ENCODE assay signal across 11 cellular contexts in the genomic region with DNA sequence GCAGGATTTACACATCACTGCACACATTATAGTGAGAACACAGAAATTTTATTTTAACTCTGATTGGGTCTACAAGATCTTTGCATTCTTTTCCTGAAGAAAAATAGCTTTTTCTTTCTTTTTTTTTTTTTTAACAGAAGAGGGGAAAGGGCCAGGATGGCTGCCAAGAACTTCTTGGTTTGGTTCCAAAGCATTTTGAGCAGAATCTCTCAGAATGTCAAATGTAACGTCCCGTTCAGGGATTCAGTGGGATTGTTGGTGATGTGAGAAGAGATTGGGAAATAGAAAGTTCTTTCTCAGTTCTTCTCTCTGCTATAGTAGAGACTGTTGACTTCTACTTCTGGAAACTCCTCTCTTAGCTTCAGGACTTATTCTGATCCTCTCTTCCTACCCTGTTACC.
DNase-seq lines count a peak whose midpoint lies in the region; ATAC-seq and TF ChIP-seq lines count a peak whose summit lies in the region.
"Had no signal": no experiment of that assay in that cellular context is flagged by ENCODE, and none has a peak within 500 bp of the region (broad histone marks: within the 10 kb centered on the region; RNA-seq: fewer than 3 reads in every experiment).

No MANE protein-coding gene starts in this region.

- H2BK120ac ChIP-seq in mesenchymal stem cell (ENCODE audit: low read depth, low read length) = no peak overlapping the region

- no peak for TF ChIP-seq POLR2A in body of pancreas (IDR thresholded peaks at IDR 0.05)

- no peak overlapping the region for H3K4ac ChIP-seq in mesenchymal stem cell (ENCODE audit: low read depth in 1 of 2, low read length in 2 of 2)

- DNase-seq in body of pancreas = peak in 1 of 4 donors; percentile 36
- DNase-seq in mesenchymal stem cell = peak; percentile 38
- DNase-seq in cerebellum (ENCODE audit: low spot score) = no peak
- DNase-seq in NOMO-1 treated with dmso at 0.1 percent for 144 hours (lab: John Stamatoyannopoulos, UW; ENCODE audit: unreplicated experiment) = no peak
- no peak for DNase-seq in 8988T
- DNase-seq: activated T-cell treated with anti-CD3 and anti-CD28 coated beads for 4 hours, NCI-H748 treated with DMSO at 0.1 percent for 48 hours had no signal

- no peak overlapping the region for H2BK12ac ChIP-seq in mesenchymal stem cell (ENCODE audit: low read length in 2 of 2)

- no peaks in the 10 kb centered on the region for H3K79me1 ChIP-seq in mesenchymal stem cell (replicated peaks; ENCODE audit: low read length, poor library complexity, severe bottlenecking)

- H3K79me2 ChIP-seq in ACC112 (ENCODE audit: control insufficient read depth, insufficient read depth, low read length, unreplicated experiment) = no peaks in the 10 kb centered on the region

- peaks cover 22% of the 10 kb centered on the region for H3K4me1 ChIP-seq in ACC112 (ENCODE audit: control insufficient read depth, insufficient read depth, low read length, unreplicated experiment)
- peaks cover 16% of the 10 kb centered on the region for H3K4me1 ChIP-seq in body of pancreas
- peaks cover 7% of the 10 kb centered on the region for H3K4me1 ChIP-seq in mesenchymal stem cell (ENCODE audit: control insufficient read depth, insufficient read depth, low read depth, low read length)

- H3K18ac ChIP-seq in mesenchymal stem cell (ENCODE audit: low read depth in 1 of 2, low read length in 2 of 2) = no peak overlapping the region

- H4K8ac ChIP-seq in mesenchymal stem cell (ENCODE audit: low read length) = no peak overlapping the region

- no peak overlapping the region for H3K14ac ChIP-seq in mesenchymal stem cell (ENCODE audit: low read length in 2 of 2)

- H3K4me2 ChIP-seq in mesenchymal stem cell (ENCODE audit: low read length, poor library complexity, severe bottlenecking) = no peak overlapping the region

- H2BK15ac ChIP-seq in mesenchymal stem cell (ENCODE audit: low read depth, poor library complexity, severe bottlenecking) = no peak overlapping the region

- no peak for TF ChIP-seq CTCF in body of pancreas (IDR thresholded peaks at IDR 0.05)

- no peak overlapping the region for H3K23ac ChIP-seq in mesenchymal stem cell (ENCODE audit: low read length in 2 of 2)

- H3K27me3 ChIP-seq in ACC112 (ENCODE audit: insufficient read depth, low read length) = no peaks in the 10 kb centered on the region
- no peaks in the 10 kb centered on the region for H3K27me3 ChIP-seq in body of pancreas
- no peaks in the 10 kb centered on the region for H3K27me3 ChIP-seq in mesenchymal stem cell (ENCODE audit: control insufficient read depth in 1 of 2, insufficient read depth in 1 of 2, low read length in 2 of 2)

- no peak overlapping the region for H2AK5ac ChIP-seq in mesenchymal stem cell (ENCODE audit: low read length, severe bottlenecking)

- intact Hi-C loops in body of pancreas (cut with DNase I) = no loop called here

- H3K27ac ChIP-seq in ACC112 (ENCODE audit: low read depth, low read length) = peak overlapping the region; percentile 55
- peak overlapping the region in 1 of 4 donors; percentile 66 for H3K27ac ChIP-seq in body of pancreas
- peak overlapping the region; percentile 13 for H3K27ac ChIP-seq in mesenchymal stem cell (ENCODE audit: low read length, poor library complexity, severe bottlenecking)

- peaks cover 2% of the 10 kb centered on the region; the same call in 1 of the 2 replicates for H3K36me3 ChIP-seq in ACC112 (ENCODE audit: insufficient read depth, low read length)
- no peaks in the 10 kb centered on the region for H3K36me3 ChIP-seq in body of pancreas (replicated peaks in 1 of 2; ENCODE audit: insufficient read depth in 1 of 2, low read depth in 2 of 2)
- peaks cover 6 to 13% of the 10 kb centered on the region in 2 experiments for H3K36me3 ChIP-seq in mesenchymal stem cell (ENCODE audit: control insufficient read depth in 1 of 2, insufficient read depth in 2 of 2, low read depth in 1 of 2, low read length in 2 of 2)
- H3K36me3 ChIP-seq: HAP-1 had no signal

- H3K9ac ChIP-seq in mesenchymal stem cell (ENCODE audit: low read length) = peak overlapping the region; percentile 67

- H2BK5ac ChIP-seq in mesenchymal stem cell (ENCODE audit: low read depth, low read length, poor library complexity, severe bottlenecking) = no peak overlapping the region

- no peak overlapping the region for H4K91ac ChIP-seq in mesenchymal stem cell (ENCODE audit: low read length)

- 0 to 13% methylated on average over 2 of the region's 2 CpGs for WGBS in body of pancreas, 2 donors
- 42% methylated on average over 2 of the region's 2 CpGs for WGBS in mesenchymal stem cell

- ATAC-seq in HG02885 (IDR thresholded peaks at IDR 0.05; ENCODE audit: poor library complexity, unreplicated experiment) = peak; percentile 13
- peak; percentile 28 for ATAC-seq in body of pancreas
- no peak for ATAC-seq in HG03097 (IDR thresholded peaks at IDR 0.05; ENCODE audit: low FRiP score, unreplicated experiment)

- no peak overlapping the region for H2AFZ ChIP-seq in ACC112 (ENCODE audit: low read length, unreplicated experiment)
- no peak overlapping the region for H2AFZ ChIP-seq in mesenchymal stem cell (ENCODE audit: low read depth, low read length)

- peak overlapping the region; percentile 41 for H3K4me3 ChIP-seq in ACC112 (ENCODE audit: low read depth, low read length)
- H3K4me3 ChIP-seq in body of pancreas = no peak overlapping the region
- H3K4me3 ChIP-seq in mesenchymal stem cell (ENCODE audit: insufficient read depth in 1 of 2, low read depth in 1 of 2, low read length in 2 of 2) = peak overlapping the region in 1 of 2 experiments; percentile 50
- H3K4me3 ChIP-seq: HAP-1 had no signal

- H3K9me3 ChIP-seq in body of pancreas (no peaks in the 10 kb centered on the region), mesenchymal stem cell (ENCODE audit: control insufficient read depth, low read length) (no peaks in the 10 kb centered on the region)
- H3K9me3 ChIP-seq: HAP-1 had no signal
